Comparison of ENCODE assay signal across 1 cellular context in the genomic region with DNA sequence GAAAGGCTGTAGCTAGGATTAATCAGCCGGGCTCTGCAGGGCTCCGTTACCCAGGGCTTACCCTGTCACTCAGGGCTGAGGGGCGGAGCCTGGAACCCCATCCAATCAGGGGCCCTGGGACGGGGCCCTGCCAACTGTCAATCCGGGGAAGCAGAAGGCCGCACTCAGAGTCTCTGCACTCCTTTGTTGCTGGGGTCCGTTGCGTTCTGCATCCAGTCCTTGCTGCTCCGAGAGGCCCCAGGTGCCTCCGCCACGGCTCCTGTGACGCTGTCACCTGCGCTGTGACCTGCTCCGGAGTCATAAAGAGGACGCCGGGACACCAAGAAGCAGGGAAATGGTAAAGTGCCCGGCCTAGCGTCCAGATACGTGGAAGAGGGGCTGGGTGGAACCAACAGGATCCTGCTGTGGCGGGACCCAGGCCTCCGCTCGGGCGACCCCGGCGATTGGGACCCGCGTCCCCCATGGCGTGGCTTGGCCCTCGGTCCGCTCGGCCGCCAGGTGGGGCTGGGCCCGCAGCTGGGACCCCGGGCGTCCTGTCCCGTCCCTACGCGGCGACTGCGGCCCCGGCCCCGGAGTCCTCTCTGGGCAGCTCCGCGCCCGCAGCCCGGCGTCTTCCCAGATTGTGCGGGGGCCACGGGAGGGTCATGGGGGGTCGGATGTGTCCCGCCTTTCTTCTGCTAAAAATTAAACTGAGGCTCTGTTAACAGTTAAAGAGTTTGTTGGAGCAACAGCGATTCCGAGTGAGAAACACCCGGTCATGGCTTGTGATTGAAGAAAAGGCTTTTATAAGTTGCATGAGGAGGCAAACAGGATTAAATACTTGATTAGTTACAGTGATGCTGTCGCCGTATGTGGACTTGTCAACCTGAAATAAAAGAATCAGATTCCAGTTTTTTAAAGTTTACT.
A peak's percentile ranks its signal among the peaks of the same experiment; 100 is the strongest.
TF ChIP-seq lines count a peak whose summit lies in the region.

A gene (plus strand): TSS at position 133 of the 906 bp plus-strand sequence. CDS start 7,431 bp downstream, outside the sequence.

TF ChIP-seq in HepG2, 621 proteins besides CTCF, POLR2A, EP300 and RAD21 (continued from another document and continues in another):
- TF ChIP-seq, protein P1, sequence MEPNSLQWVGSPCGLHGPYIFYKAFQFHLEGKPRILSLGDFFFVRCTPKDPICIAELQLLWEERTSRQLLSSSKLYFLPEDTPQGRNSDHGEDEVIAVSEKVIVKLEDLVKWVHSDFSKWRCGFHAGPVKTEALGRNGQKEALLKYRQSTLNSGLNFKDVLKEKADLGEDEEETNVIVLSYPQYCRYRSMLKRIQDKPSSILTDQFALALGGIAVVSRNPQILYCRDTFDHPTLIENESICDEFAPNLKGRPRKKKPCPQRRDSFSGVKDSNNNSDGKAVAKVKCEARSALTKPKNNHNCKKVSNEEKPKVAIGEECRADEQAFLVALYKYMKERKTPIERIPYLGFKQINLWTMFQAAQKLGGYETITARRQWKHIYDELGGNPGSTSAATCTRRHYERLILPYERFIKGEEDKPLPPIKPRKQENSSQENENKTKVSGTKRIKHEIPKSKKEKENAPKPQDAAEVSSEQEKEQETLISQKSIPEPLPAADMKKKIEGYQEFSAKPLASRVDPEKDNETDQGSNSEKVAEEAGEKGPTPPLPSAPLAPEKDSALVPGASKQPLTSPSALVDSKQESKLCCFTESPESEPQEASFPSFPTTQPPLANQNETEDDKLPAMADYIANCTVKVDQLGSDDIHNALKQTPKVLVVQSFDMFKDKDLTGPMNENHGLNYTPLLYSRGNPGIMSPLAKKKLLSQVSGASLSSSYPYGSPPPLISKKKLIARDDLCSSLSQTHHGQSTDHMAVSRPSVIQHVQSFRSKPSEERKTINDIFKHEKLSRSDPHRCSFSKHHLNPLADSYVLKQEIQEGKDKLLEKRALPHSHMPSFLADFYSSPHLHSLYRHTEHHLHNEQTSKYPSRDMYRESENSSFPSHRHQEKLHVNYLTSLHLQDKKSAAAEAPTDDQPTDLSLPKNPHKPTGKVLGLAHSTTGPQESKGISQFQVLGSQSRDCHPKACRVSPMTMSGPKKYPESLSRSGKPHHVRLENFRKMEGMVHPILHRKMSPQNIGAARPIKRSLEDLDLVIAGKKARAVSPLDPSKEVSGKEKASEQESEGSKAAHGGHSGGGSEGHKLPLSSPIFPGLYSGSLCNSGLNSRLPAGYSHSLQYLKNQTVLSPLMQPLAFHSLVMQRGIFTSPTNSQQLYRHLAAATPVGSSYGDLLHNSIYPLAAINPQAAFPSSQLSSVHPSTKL (CRISPR knock-in tag; IDR thresholded peaks at IDR 0.05), result peak; percentile 31; the same call in 1 of the 2 replicates
- TF ChIP-seq, protein P2, sequence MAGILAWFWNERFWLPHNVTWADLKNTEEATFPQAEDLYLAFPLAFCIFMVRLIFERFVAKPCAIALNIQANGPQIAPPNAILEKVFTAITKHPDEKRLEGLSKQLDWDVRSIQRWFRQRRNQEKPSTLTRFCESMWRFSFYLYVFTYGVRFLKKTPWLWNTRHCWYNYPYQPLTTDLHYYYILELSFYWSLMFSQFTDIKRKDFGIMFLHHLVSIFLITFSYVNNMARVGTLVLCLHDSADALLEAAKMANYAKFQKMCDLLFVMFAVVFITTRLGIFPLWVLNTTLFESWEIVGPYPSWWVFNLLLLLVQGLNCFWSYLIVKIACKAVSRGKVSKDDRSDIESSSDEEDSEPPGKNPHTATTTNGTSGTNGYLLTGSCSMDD (CRISPR knock-in tag; IDR thresholded peaks at IDR 0.05), result no peak
- TF ChIP-seq, protein P3, sequence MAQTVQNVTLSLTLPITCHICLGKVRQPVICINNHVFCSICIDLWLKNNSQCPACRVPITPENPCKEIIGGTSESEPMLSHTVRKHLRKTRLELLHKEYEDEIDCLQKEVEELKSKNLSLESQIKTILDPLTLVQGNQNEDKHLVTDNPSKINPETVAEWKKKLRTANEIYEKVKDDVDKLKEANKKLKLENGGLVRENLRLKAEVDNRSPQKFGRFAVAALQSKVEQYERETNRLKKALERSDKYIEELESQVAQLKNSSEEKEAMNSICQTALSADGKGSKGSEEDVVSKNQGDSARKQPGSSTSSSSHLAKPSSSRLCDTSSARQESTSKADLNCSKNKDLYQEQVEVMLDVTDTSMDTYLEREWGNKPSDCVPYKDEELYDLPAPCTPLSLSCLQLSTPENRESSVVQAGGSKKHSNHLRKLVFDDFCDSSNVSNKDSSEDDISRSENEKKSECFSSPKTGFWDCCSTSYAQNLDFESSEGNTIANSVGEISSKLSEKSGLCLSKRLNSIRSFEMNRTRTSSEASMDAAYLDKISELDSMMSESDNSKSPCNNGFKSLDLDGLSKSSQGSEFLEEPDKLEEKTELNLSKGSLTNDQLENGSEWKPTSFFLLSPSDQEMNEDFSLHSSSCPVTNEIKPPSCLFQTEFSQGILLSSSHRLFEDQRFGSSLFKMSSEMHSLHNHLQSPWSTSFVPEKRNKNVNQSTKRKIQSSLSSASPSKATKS (CRISPR knock-in tag; IDR thresholded peaks at IDR 0.05), result no peak; the same call in 1 of the 2 replicates
- no peak for TF ChIP-seq ZNF180 (CRISPR knock-in tag; IDR thresholded peaks at IDR 0.05; ENCODE audit: borderline replicate concordance, low read depth)
- peak; percentile 22; the same call in 1 of the 2 replicates for TF ChIP-seq RXRA (CRISPR knock-in tag; IDR thresholded peaks at IDR 0.05)
- TF ChIP-seq, protein P4, sequence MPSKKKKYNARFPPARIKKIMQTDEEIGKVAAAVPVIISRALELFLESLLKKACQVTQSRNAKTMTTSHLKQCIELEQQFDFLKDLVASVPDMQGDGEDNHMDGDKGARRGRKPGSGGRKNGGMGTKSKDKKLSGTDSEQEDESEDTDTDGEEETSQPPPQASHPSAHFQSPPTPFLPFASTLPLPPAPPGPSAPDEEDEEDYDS (CRISPR knock-in tag; IDR thresholded peaks at IDR 0.05), result peak; percentile 67
- TF ChIP-seq TOE1 (CRISPR knock-in tag; IDR thresholded peaks at IDR 0.05), result no peak
- TF ChIP-seq DR1 (CRISPR knock-in tag; IDR thresholded peaks at IDR 0.05), result 0 out of 2 replicates have a peak, but pooled peaks have one; percentile 35
- TF ChIP-seq, protein P5, sequence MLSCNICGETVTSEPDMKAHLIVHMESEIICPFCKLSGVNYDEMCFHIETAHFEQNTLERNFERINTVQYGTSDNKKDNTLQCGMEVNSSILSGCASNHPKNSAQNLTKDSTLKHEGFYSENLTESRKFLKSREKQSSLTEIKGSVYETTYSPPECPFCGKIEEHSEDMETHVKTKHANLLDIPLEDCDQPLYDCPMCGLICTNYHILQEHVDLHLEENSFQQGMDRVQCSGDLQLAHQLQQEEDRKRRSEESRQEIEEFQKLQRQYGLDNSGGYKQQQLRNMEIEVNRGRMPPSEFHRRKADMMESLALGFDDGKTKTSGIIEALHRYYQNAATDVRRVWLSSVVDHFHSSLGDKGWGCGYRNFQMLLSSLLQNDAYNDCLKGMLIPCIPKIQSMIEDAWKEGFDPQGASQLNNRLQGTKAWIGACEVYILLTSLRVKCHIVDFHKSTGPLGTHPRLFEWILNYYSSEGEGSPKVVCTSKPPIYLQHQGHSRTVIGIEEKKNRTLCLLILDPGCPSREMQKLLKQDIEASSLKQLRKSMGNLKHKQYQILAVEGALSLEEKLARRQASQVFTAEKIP (CRISPR knock-in tag; IDR thresholded peaks at IDR 0.05; ENCODE audit: borderline replicate concordance), result no peak
- TF ChIP-seq MIXL1 (CRISPR knock-in tag; IDR thresholded peaks at IDR 0.05), result no peak
- TF ChIP-seq, protein P6, sequence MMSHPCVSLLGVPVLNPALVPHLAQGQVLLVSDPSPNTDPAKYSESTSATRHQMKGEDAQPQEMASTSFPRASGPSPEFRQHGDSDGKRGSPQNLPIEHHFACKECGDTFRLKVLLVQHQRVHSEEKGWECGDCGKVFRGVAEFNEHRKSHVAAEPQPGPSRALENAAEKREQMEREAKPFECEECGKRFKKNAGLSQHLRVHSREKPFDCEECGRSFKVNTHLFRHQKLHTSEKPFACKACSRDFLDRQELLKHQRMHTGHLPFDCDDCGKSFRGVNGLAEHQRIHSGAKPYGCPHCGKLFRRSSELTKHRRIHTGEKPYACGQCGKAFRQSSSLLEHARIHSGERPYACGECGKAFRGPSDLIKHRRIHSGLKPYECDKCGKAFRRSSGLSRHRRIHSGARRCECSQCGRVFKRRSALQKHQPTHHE (CRISPR knock-in tag; IDR thresholded peaks at IDR 0.05; ENCODE audit: borderline replicate concordance), result no peak
- TF ChIP-seq, protein P7, sequence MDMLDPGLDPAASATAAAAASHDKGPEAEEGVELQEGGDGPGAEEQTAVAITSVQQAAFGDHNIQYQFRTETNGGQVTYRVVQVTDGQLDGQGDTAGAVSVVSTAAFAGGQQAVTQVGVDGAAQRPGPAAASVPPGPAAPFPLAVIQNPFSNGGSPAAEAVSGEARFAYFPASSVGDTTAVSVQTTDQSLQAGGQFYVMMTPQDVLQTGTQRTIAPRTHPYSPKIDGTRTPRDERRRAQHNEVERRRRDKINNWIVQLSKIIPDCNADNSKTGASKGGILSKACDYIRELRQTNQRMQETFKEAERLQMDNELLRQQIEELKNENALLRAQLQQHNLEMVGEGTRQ (IDR thresholded peaks at IDR 0.05; ENCODE audit: low read depth, low read length), result no peak
- TF ChIP-seq, protein P7 (CRISPR knock-in tag; IDR thresholded peaks at IDR 0.05; ENCODE audit: borderline replicate concordance), result no peak
- TF ChIP-seq ZNF12 (CRISPR knock-in tag; IDR thresholded peaks at IDR 0.05), result no peak
- TF ChIP-seq, protein P8, sequence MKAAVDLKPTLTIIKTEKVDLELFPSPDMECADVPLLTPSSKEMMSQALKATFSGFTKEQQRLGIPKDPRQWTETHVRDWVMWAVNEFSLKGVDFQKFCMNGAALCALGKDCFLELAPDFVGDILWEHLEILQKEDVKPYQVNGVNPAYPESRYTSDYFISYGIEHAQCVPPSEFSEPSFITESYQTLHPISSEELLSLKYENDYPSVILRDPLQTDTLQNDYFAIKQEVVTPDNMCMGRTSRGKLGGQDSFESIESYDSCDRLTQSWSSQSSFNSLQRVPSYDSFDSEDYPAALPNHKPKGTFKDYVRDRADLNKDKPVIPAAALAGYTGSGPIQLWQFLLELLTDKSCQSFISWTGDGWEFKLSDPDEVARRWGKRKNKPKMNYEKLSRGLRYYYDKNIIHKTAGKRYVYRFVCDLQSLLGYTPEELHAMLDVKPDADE (CRISPR knock-in tag; IDR thresholded peaks at IDR 0.05), result no peak
- TF ChIP-seq PAF1 (CRISPR knock-in tag; IDR thresholded peaks at IDR 0.05), result no peak
- peak; percentile 42 for TF ChIP-seq JARID2 (CRISPR knock-in tag; IDR thresholded peaks at IDR 0.05; ENCODE audit: insufficient replicate concordance)
- TF ChIP-seq PPARG (CRISPR knock-in tag; conservative IDR thresholded peaks at IDR 0.05), result no peak
- TF ChIP-seq JUNB (CRISPR knock-in tag; IDR thresholded peaks at IDR 0.05; ENCODE audit: borderline replicate concordance), result no peak
- TF ChIP-seq, protein P9, sequence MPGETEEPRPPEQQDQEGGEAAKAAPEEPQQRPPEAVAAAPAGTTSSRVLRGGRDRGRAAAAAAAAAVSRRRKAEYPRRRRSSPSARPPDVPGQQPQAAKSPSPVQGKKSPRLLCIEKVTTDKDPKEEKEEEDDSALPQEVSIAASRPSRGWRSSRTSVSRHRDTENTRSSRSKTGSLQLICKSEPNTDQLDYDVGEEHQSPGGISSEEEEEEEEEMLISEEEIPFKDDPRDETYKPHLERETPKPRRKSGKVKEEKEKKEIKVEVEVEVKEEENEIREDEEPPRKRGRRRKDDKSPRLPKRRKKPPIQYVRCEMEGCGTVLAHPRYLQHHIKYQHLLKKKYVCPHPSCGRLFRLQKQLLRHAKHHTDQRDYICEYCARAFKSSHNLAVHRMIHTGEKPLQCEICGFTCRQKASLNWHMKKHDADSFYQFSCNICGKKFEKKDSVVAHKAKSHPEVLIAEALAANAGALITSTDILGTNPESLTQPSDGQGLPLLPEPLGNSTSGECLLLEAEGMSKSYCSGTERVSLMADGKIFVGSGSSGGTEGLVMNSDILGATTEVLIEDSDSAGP (CRISPR knock-in tag; IDR thresholded peaks at IDR 0.05; ENCODE audit: borderline replicate concordance), result peak; percentile 85; the same call in 1 of the 2 replicates
- no peak for TF ChIP-seq ZNF589 (CRISPR knock-in tag; conservative IDR thresholded peaks at IDR 0.05)
- TF ChIP-seq MED8 (CRISPR knock-in tag; IDR thresholded peaks at IDR 0.05; ENCODE audit: insufficient replicate concordance), result no peak
- TF ChIP-seq, protein P10, sequence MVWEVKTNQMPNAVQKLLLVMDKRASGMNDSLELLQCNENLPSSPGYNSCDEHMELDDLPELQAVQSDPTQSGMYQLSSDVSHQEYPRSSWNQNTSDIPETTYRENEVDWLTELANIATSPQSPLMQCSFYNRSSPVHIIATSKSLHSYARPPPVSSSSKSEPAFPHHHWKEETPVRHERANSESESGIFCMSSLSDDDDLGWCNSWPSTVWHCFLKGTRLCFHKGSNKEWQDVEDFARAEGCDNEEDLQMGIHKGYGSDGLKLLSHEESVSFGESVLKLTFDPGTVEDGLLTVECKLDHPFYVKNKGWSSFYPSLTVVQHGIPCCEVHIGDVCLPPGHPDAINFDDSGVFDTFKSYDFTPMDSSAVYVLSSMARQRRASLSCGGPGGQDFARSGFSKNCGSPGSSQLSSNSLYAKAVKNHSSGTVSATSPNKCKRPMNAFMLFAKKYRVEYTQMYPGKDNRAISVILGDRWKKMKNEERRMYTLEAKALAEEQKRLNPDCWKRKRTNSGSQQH (CRISPR knock-in tag; IDR thresholded peaks at IDR 0.05; ENCODE audit: low read depth), result peak; percentile 16; the same call in 1 of the 2 replicates
- TF ChIP-seq SRSF9 (IDR thresholded peaks at IDR 0.05; ENCODE audit: borderline replicate concordance, insufficient read depth, low read depth, low read length, poor library complexity, severe bottlenecking), result no peak
- TF ChIP-seq, protein P11, sequence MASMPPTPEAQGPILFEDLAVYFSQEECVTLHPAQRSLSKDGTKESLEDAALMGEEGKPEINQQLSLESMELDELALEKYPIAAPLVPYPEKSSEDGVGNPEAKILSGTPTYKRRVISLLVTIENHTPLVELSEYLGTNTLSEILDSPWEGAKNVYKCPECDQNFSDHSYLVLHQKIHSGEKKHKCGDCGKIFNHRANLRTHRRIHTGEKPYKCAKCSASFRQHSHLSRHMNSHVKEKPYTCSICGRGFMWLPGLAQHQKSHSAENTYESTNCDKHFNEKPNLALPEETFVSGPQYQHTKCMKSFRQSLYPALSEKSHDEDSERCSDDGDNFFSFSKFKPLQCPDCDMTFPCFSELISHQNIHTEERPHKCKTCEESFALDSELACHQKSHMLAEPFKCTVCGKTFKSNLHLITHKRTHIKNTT (CRISPR knock-in tag; IDR thresholded peaks at IDR 0.05), result no peak
- TF ChIP-seq HNRNPL (IDR thresholded peaks at IDR 0.05; ENCODE audit: low read depth, low read length), result 0 out of 2 replicates have a peak, but pooled peaks have one; percentile 19
- no peak for TF ChIP-seq ZNF263 (CRISPR knock-in tag; IDR thresholded peaks at IDR 0.05)
- peak; percentile 80 for TF ChIP-seq PTBP1 (IDR thresholded peaks at IDR 0.05; ENCODE audit: low read depth, low read length, poor library complexity, severe bottlenecking)
- peak; percentile 47; the same call in 1 of the 2 replicates for TF ChIP-seq YEATS2 (CRISPR knock-in tag; IDR thresholded peaks at IDR 0.05; ENCODE audit: borderline replicate concordance)
- TF ChIP-seq ELF1 (CRISPR knock-in tag; IDR thresholded peaks at IDR 0.05), result peak; percentile 9; the same call in 1 of the 2 replicates
